9 cellular contexts compared by ENCODE assay signal in genomic region chr3:185931777-185932176, GRCh38. TPM values are rescaled to one million over a fixed set of nuclear protein-coding genes. Genes with fewer than 3 reads are reported as not detected.
DNase-seq lines count a peak whose midpoint lies in the region; ATAC-seq and TF ChIP-seq lines count a peak whose summit lies in the region.
"Had no signal": no experiment of that assay in that cellular context is flagged by ENCODE, and none has a peak within 500 bp of the region (broad histone marks: within the 10 kb centered on the region; RNA-seq: fewer than 3 reads in every experiment).

No MANE protein-coding gene starts in this region.

- intact Hi-C loops in activated CD4-positive, alpha-beta T cell treated with anti-CD3 and anti-CD28 coated beads for 36 hours (cut with DNase I, micrococcal nuclease) = loop anchor here (2.0 to 10.0 kb wide), 3 partner anchors 15 to 1597 kb away; partner anchors contain the start of gene FAM131A (in 1 of the 2)

- DNase-seq in activated CD4-positive, alpha-beta T cell treated with anti-CD3 and anti-CD28 coated beads for 36 hours = no peak
- DNase-seq in activated CD4-positive, alpha-beta T cell treated with anti-CD3 and anti-CD28 coated beads for 48 hours = no peak
- DNase-seq in T-helper 17 cell = no peak
- DNase-seq in fibroblast of pulmonary artery (ENCODE audit: low read depth) = no peak
- DNase-seq in stimulated activated effector memory CD8-positive, alpha-beta T cell treated with anti-CD3 and anti-CD28 coated beads, Interleukin-12 subunit alpha, Interleukin-12 subunit beta, amount 100 ng/mL, for 72 hours (ENCODE audit: low spot score in 2 of 2) = no peak
- DNase-seq in NCI-H1417 (lab: John Stamatoyannopoulos, UW) = no peak
- no peak for DNase-seq in DMS153 treated with DMSO at 0.1 percent for 48 hours (lab: John Stamatoyannopoulos, UW; ENCODE audit: unreplicated experiment)
- no peak for DNase-seq in SW480 (ENCODE audit: low spot score)
- DNase-seq: activated gamma-delta T cell had no signal

- H3K4me3 Mint-ChIP-seq in activated CD4-positive, alpha-beta T cell treated with anti-CD3 and anti-CD28 coated beads for 36 hours = peak overlapping the region; percentile 97
- peak overlapping the region; percentile 96 for H3K4me3 Mint-ChIP-seq in T-helper 17 cell
- H3K4me3 Mint-ChIP-seq in stimulated activated effector memory CD8-positive, alpha-beta T cell treated with anti-CD3 and anti-CD28 coated beads, Interleukin-12 subunit alpha, Interleukin-12 subunit beta, amount 100 ng/mL, for 72 hours = peak overlapping the region; percentile 100

- no peaks in the 10 kb centered on the region for H3K9me3 Mint-ChIP-seq in activated CD4-positive, alpha-beta T cell treated with anti-CD3 and anti-CD28 coated beads for 36 hours (ENCODE audit: low read depth)
- H3K9me3 Mint-ChIP-seq in stimulated activated effector memory CD8-positive, alpha-beta T cell treated with anti-CD3 and anti-CD28 coated beads, Interleukin-12 subunit alpha, Interleukin-12 subunit beta, amount 100 ng/mL, for 72 hours = no peaks in the 10 kb centered on the region

- ATAC-seq in activated CD4-positive, alpha-beta T cell treated with anti-CD3 and anti-CD28 coated beads for 36 hours = no peak
- no peak for ATAC-seq in T-helper 17 cell
- ATAC-seq in stimulated activated effector memory CD8-positive, alpha-beta T cell treated with anti-CD3 and anti-CD28 coated beads, Interleukin-12 subunit alpha, Interleukin-12 subunit beta, amount 100 ng/mL, for 72 hours = no peak

- H3K27me3 Mint-ChIP-seq in activated CD4-positive, alpha-beta T cell treated with anti-CD3 and anti-CD28 coated beads for 36 hours = no peaks in the 10 kb centered on the region
- H3K27me3 Mint-ChIP-seq in T-helper 17 cell = no peaks in the 10 kb centered on the region

- peak overlapping the region; percentile 38 for H3K4me3 ChIP-seq in fibroblast of pulmonary artery (replicated peaks; ENCODE audit: low read depth, low read length)

- no peak for TF ChIP-seq CTCF in fibroblast of pulmonary artery (IDR thresholded peaks at IDR 0.05; ENCODE audit: low read length, missing control alignments)

- no peaks in the 10 kb centered on the region for H3K9me3 ChIP-seq in T-helper 17 cell (ENCODE audit: control insufficient read depth, low read length, poor library complexity, severe bottlenecking)

- H3K36me3 Mint-ChIP-seq in activated CD4-positive, alpha-beta T cell treated with anti-CD3 and anti-CD28 coated beads for 36 hours (ENCODE audit: low read depth) = peaks cover 96% of the 10 kb centered on the region
- peaks cover 7% of the 10 kb centered on the region for H3K36me3 Mint-ChIP-seq in T-helper 17 cell (ENCODE audit: low read depth)
- H3K36me3 Mint-ChIP-seq in stimulated activated effector memory CD8-positive, alpha-beta T cell treated with anti-CD3 and anti-CD28 coated beads, Interleukin-12 subunit alpha, Interleukin-12 subunit beta, amount 100 ng/mL, for 72 hours = peaks cover 100% of the 10 kb centered on the region

- H3K4me1 Mint-ChIP-seq in activated CD4-positive, alpha-beta T cell treated with anti-CD3 and anti-CD28 coated beads for 36 hours = peaks cover 72% of the 10 kb centered on the region
- peaks cover 85% of the 10 kb centered on the region for H3K4me1 Mint-ChIP-seq in T-helper 17 cell
- H3K4me1 Mint-ChIP-seq in stimulated activated effector memory CD8-positive, alpha-beta T cell treated with anti-CD3 and anti-CD28 coated beads, Interleukin-12 subunit alpha, Interleukin-12 subunit beta, amount 100 ng/mL, for 72 hours = peaks cover 91% of the 10 kb centered on the region

- H3K27ac Mint-ChIP-seq in activated CD4-positive, alpha-beta T cell treated with anti-CD3 and anti-CD28 coated beads for 36 hours = peak overlapping the region; percentile 91
- H3K27ac Mint-ChIP-seq in T-helper 17 cell = peak overlapping the region; percentile 93
- peak overlapping the region; percentile 100 for H3K27ac Mint-ChIP-seq in stimulated activated effector memory CD8-positive, alpha-beta T cell treated with anti-CD3 and anti-CD28 coated beads, Interleukin-12 subunit alpha, Interleukin-12 subunit beta, amount 100 ng/mL, for 72 hours

- CTCF ChIA-PET in activated CD4-positive, alpha-beta T cell treated with anti-CD3 and anti-CD28 coated beads for 36 hours (lab: Charles Lee) = interaction anchor here (0.7 to 3.3 kb wide), 7 partner anchors 10 to 608 kb away, joined by 3 to 23 read pairs (median 3); no protein-coding TSS in a partner anchor

- POLR2A ChIA-PET in activated CD4-positive, alpha-beta T cell treated with anti-CD3 and anti-CD28 coated beads for 36 hours (lab: Charles Lee) = interaction anchor here (0.8 to 1.8 kb wide), 5 partner anchors 9 to 639 kb away, joined by 3 to 10 read pairs (median 4); partner anchors contain the start of gene DNAJB11

RNA-seq across cellular contexts. Expression of gene TRA2B, which starts 6.0 kb away (rescaled TPM):
- 100 to 1,000 TPM; 228 to 344 TPM for total RNA-seq in activated CD4-positive, alpha-beta T cell treated with anti-CD3 and anti-CD28 coated beads for 36 hours
- 100 to 1,000 TPM; 542 to 637 TPM for total RNA-seq in T-helper 17 cell
